5 cellular contexts compared by ENCODE assay signal in genomic region chr7:38060116-38060515, GRCh38.
"Had no signal": no experiment of that assay in that cellular context is flagged by ENCODE, and none has a peak within 500 bp of the region (broad histone marks: within the 10 kb centered on the region; RNA-seq: fewer than 3 reads in every experiment).

No MANE protein-coding gene starts in this region.

- H3K27ac ChIP-seq: HL-60 had no signal

- DNase-seq: IMR-90, KBM-7 had no signal

- ATAC-seq: HepG2 had no signal

- FAIRE-seq: HepG2, HTR-8/SVneo had no signal
